19 cellular contexts compared by ENCODE assay signal in the genomic region with DNA sequence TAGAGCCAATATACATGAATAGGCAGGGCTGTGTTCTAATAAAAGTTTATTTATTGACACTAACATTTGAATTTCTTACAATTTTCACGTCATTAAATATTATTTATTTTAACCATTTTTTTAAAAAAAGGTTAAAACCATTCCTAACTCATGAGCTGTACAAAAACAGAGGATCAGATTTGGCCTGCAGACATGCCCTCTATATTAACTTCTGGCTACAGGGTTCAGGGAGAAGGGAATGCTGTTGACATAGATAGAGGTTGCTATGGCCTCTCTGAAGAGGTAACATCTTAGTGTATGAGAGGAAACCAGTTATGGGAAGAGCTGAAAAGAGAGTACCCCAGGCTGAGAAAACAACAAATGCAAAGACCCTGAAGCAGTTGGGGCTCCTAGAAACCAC. TPM values are rescaled to one million over a fixed set of nuclear protein-coding genes. Genes with fewer than 3 reads are reported as not detected.
DNase-seq lines count a peak whose midpoint lies in the region; ATAC-seq, FAIRE-seq and TF ChIP-seq lines count a peak whose summit lies in the region.
"Had no signal": no experiment of that assay in that cellular context is flagged by ENCODE, and none has a peak within 500 bp of the region (broad histone marks: within the 10 kb centered on the region; RNA-seq: fewer than 3 reads in every experiment).

No MANE protein-coding gene starts in this region.

- no peaks in the 10 kb centered on the region for H3K9me1 ChIP-seq in keratinocyte (ENCODE audit: control insufficient read depth, extremely low read depth, insufficient read depth, low read length)

- H4K20me1 ChIP-seq in keratinocyte (ENCODE audit: control insufficient read depth, extremely low read depth, insufficient read depth, low read length) (no peaks in the 10 kb centered on the region), H9 (ENCODE audit: control insufficient read depth, insufficient read depth, insufficient read length) (no peaks in the 10 kb centered on the region)

- no peak overlapping the region for H3T11ph ChIP-seq in H9 (ENCODE audit: low read length)

- no peak overlapping the region for H3K56ac ChIP-seq in H9 (ENCODE audit: insufficient read length, low read depth, low read length)

- no peaks in the 10 kb centered on the region for H3K79me1 ChIP-seq in H9 (ENCODE audit: insufficient read depth, low read depth, low read length, poor library complexity, severe bottlenecking)

- H2BK15ac ChIP-seq in H9 (ENCODE audit: low read depth, low read length), result no peak overlapping the region

- H2AK5ac ChIP-seq in H9 (ENCODE audit: insufficient read length, low read length), result no peak overlapping the region

- dilution Hi-C loops in keratinocyte (cut with MboI; ENCODE audit: extremely low pct_ligation_motif_present, low sequenced_read_pairs), result no loop called here

- H2BK5ac ChIP-seq in H9 (ENCODE audit: insufficient read length, low read length), result no peak overlapping the region

- H2BK12ac ChIP-seq in H9 (ENCODE audit: insufficient read length, low read depth, low read length), result no peak overlapping the region

- H3K4ac ChIP-seq in H9 (ENCODE audit: low read depth, low read length), result no peak overlapping the region

- no peak overlapping the region for H4K5ac ChIP-seq in H9 (ENCODE audit: insufficient read length, low read depth, low read length)

- peaks cover 0 to 5% of the 10 kb centered on the region in 2 experiments; a peak in 3 of 4 replicates for H3K4me1 Mint-ChIP-seq in H9

- no peak for DNase-seq in A549 (ENCODE audit: low read depth in 1 of 2, low spot score in 1 of 2)
- DNase-seq in M059J (ENCODE audit: low read depth), result peak; percentile 64
- peak; percentile 33 for DNase-seq in astrocyte of the spinal cord (ENCODE audit: low read depth, low spot score)
- DNase-seq in keratinocyte (ENCODE audit: low read depth, low spot score), result no peak
- no peak for DNase-seq in germinal center (ENCODE audit: low spot score)
- no peak for DNase-seq in HEK293T (ENCODE audit: extremely low spot score)
- no peak for DNase-seq in H9
- DNase-seq: 8988T; CD4-positive, alpha-beta memory T cell; Karpas-422; MM.1S; NCI-H1092 treated with DMSO at 0.1 percent for 48 hours; NCI-H1694 treated with DMSO at 0.1 percent for 48 hours; NCI-H2107; NCI-H2227 treated with DMSO at 0.1 percent for 48 hours; NCI-H524 treated with DMSO at 0.1 percent for 48 hours; SW 1271 had no signal

- no peak overlapping the region for H4K91ac ChIP-seq in H9 (ENCODE audit: insufficient read length, low read depth, low read length)

- H3K27me3 Mint-ChIP-seq in H9 (ENCODE audit: low read depth), result no peaks in the 10 kb centered on the region
- H3K27me3 Mint-ChIP-seq: CD4-positive, alpha-beta memory T cell had no signal

- H3K27ac Mint-ChIP-seq in H9, result no peak overlapping the region

- H3K36me3 ChIP-seq in keratinocyte (ENCODE audit: control insufficient read depth in 2 of 2, extremely low read depth in 1 of 2, insufficient read depth in 2 of 2, low read length in 2 of 2), result no peaks in the 10 kb centered on the region

- H3K23me2 ChIP-seq in H9 (ENCODE audit: insufficient read length, low read depth, low read length, poor library complexity, severe bottlenecking), result no peaks in the 10 kb centered on the region

- POLR2A ChIA-PET in A549 (lab: Yijun Ruan, JAX) (interaction anchor here (8.6 kb wide), 1 partner anchor 18 kb away, joined by 92 read pairs; a partner anchor contains a TSS), HEK293T (lab: Yijun Ruan, JAX) (interaction anchor here (1.2 kb wide), 1 partner anchor 18 kb away, joined by 3 read pairs; no protein-coding TSS in a partner anchor)

- WGBS in A549 (ENCODE audit: missing lambda C conversion rate), result 25% methylated on average over 1 of the region's 1 CpG
- no CpG with 5 or more reads among the region's 1 CpG for WGBS in H9 (ENCODE audit: extremely low coverage, insufficient read length, low lambda C conversion rate)

- in situ Hi-C loops in astrocyte of the spinal cord (cut with HindIII; ENCODE audit: low sequenced_read_pairs), result no loop called here

- no peak for ATAC-seq in A549
- no peak for ATAC-seq in HG03460 (IDR thresholded peaks at IDR 0.05; ENCODE audit: unreplicated experiment)

- H3K9me3 ChIP-seq in A549, result no peaks in the 10 kb centered on the region
- H3K9me3 ChIP-seq in keratinocyte (ENCODE audit: control insufficient read depth, low read depth, low read length), result no peaks in the 10 kb centered on the region
- H3K9me3 ChIP-seq in H9 (ENCODE audit: control insufficient read depth, low read depth, low read length), result no peaks in the 10 kb centered on the region

- H2BK120ac ChIP-seq in H9 (ENCODE audit: low read depth, low read length, poor library complexity, severe bottlenecking), result no peak overlapping the region

- H3K27me3 ChIP-seq in keratinocyte (ENCODE audit: control insufficient read depth, extremely low read depth, insufficient read depth, low read length), result no peaks in the 10 kb centered on the region
- no peaks in the 10 kb centered on the region for H3K27me3 ChIP-seq in H9 (ENCODE audit: insufficient read depth, low read length)

- H3K36me3 Mint-ChIP-seq in H9 (ENCODE audit: insufficient read depth in 1 of 3, low read depth in 3 of 3), result no peaks in the 10 kb centered on the region
- H3K36me3 Mint-ChIP-seq: CD4-positive, alpha-beta memory T cell had no signal

- FAIRE-seq in A549 (lab: Jason Lieb, UNC), result no peak
- FAIRE-seq in keratinocyte (lab: Jason Lieb, UNC), result no peak
- FAIRE-seq: H54 had no signal

- H3K4me3 ChIP-seq in A549 (no peak overlapping the region), astrocyte of the spinal cord (ENCODE audit: low read depth, low read length) (no peak overlapping the region), keratinocyte (ENCODE audit: control insufficient read depth in 2 of 3, extremely low read depth in 1 of 3, insufficient read depth in 2 of 3, low read depth in 1 of 3, low read length in 3 of 3) (no peak overlapping the region)

- TF ChIP-seq CTCF in A549 (IDR thresholded peaks at IDR 0.05) (no peak), astrocyte of the spinal cord (IDR thresholded peaks at IDR 0.05; ENCODE audit: low read depth, low read length) (no peak), keratinocyte (optimal IDR thresholded peaks at IDR 0.05 in 1 of 3, IDR thresholded peaks at IDR 0.05 in 1 of 3, conservative IDR thresholded peaks at IDR 0.05 in 1 of 3; ENCODE audit: extremely low read depth in 1 of 3, insufficient read depth in 2 of 3, low read length in 3 of 3) (no peak), H9 (conservative IDR thresholded peaks at IDR 0.05) (no peak)

- H3K9ac ChIP-seq in keratinocyte (ENCODE audit: control insufficient read depth, extremely low read depth, insufficient read depth, low read length) (no peak overlapping the region), H9 (ENCODE audit: extremely low read depth, insufficient read length, low read length) (no peak overlapping the region)

- H3K4me1 ChIP-seq in A549 (peaks cover 68% of the 10 kb centered on the region), keratinocyte (ENCODE audit: control insufficient read depth, extremely low read depth, insufficient read depth, low read length) (peaks cover 69% of the 10 kb centered on the region), H9 (ENCODE audit: insufficient read depth, low read length) (no peaks in the 10 kb centered on the region)

- no peak overlapping the region for H3K14ac ChIP-seq in H9 (ENCODE audit: insufficient read depth, low read length)

- TF ChIP-seq POLR2A in A549 (IDR thresholded peaks at IDR 0.05; ENCODE audit: low read length), result no peak

- no peak overlapping the region for H2AFZ ChIP-seq in keratinocyte (ENCODE audit: control insufficient read depth, low read length)
- no peak overlapping the region for H2AFZ ChIP-seq in H9 (ENCODE audit: low read length)

- no peak for TF ChIP-seq RAD21 in A549 (conservative IDR thresholded peaks at IDR 0.05 in 1 of 2, IDR thresholded peaks at IDR 0.05 in 1 of 2)

- no peak overlapping the region for H3K18ac ChIP-seq in H9 (ENCODE audit: insufficient read length, low read depth, low read length)

- H3K79me2 ChIP-seq in keratinocyte (ENCODE audit: control insufficient read depth, insufficient read depth, low read length) (no peaks in the 10 kb centered on the region), H9 (ENCODE audit: insufficient read depth, low read length) (no peaks in the 10 kb centered on the region)

- no peak for TF ChIP-seq EP300 in A549 (IDR thresholded peaks at IDR 0.05)

- H3K23ac ChIP-seq in H9 (ENCODE audit: insufficient read length, low read depth, low read length), result no peak overlapping the region

- CTCF ChIA-PET in A549 (lab: Yijun Ruan, JAX), result no interaction called here
- CTCF ChIA-PET in HEK293T (lab: Yijun Ruan, JAX), result no interaction called here

- no peaks in the 10 kb centered on the region for H3K9me3 Mint-ChIP-seq in H9

- H4K8ac ChIP-seq in H9 (replicated peaks; ENCODE audit: insufficient read length, low read depth, low read length), result no peak overlapping the region

- H3K4me2 ChIP-seq in A549, result no peak overlapping the region
- no peak overlapping the region for H3K4me2 ChIP-seq in keratinocyte (ENCODE audit: control insufficient read depth, extremely low read depth, insufficient read depth, low read depth, low read length)
- no peak overlapping the region for H3K4me2 ChIP-seq in H9 (ENCODE audit: insufficient read depth, insufficient read length, low read length)

- H3K4me3 Mint-ChIP-seq in H9, result no peak overlapping the region
- H3K4me3 Mint-ChIP-seq: CD4-positive, alpha-beta memory T cell had no signal

- H3K27ac ChIP-seq in A549, result peak overlapping the region; percentile 11 to 85; a peak in 5 of 6 replicates
- H3K27ac ChIP-seq in keratinocyte (ENCODE audit: control insufficient read depth, insufficient read depth, low read length), result peak overlapping the region; percentile 35
- H3K27ac ChIP-seq in H9 (ENCODE audit: insufficient read length, low read depth, low read length), result no peak overlapping the region

- H2BK20ac ChIP-seq in H9 (ENCODE audit: low read depth, low read length, poor library complexity, severe bottlenecking), result no peak overlapping the region

RNA-seq across cellular contexts. Expression of a gene that starts 19.1 kb away (rescaled TPM):
- polyA plus RNA-seq in A549 (2011; rRNA removed) (5.7 and 6.7 TPM in 2 replicates), A549 (2017; fragmentation: RNase III; extraction: RNeasy Plus Mini Kit Qiagen cat#74134 plus additional on column Dnase treatment) (5.4 to 5.9 TPM (median 5.6 TPM) in 3 replicates), keratinocyte (17.0 to 20.1 TPM (median 19.7 TPM) in 3 replicates)
- 4.6 TPM in 2 replicates for polyA plus RNA-seq in A549 (2012; cell fraction: cytosol; rRNA removed)
- polyA plus RNA-seq in A549 (2012; cell fraction: nucleus; rRNA removed), result 2.7 and 3.1 TPM in 2 replicates
- 8.8 and 11.2 TPM in 2 replicates for polyA minus RNA-seq in A549 (2011; rRNA and poly(A)+ RNA removed)
- 13.0 and 20.4 TPM in 2 replicates for total RNA-seq in M059J (2014; rRNA removed; shearing (Covaris generic))
- 11.3 TPM for polyA plus RNA-seq in keratinocyte (2011; ENCODE audit: low read depth)
- 15.2 and 16.7 TPM in 2 replicates for polyA plus RNA-seq in keratinocyte (2011; cell fraction: cytosol; rRNA removed)
- 28.1 and 28.9 TPM in 2 replicates for polyA plus RNA-seq in keratinocyte (2011; cell fraction: nucleus; rRNA removed)
- 22.5 and 24.8 TPM in 2 replicates for polyA plus RNA-seq in keratinocyte (2012; ENCODE audit: low replicate concordance)
- 20.7 to 42.1 TPM (median 37.9 TPM) in 3 replicates for polyA minus RNA-seq in keratinocyte
- 94.8 TPM for polyA minus RNA-seq in keratinocyte (2011; cell fraction: cytosol; rRNA and poly(A)+ RNA removed)
- polyA minus RNA-seq in keratinocyte (2011; cell fraction: nucleus; rRNA and poly(A)+ RNA removed), result 52.3 and 72.3 TPM in 2 replicates
- 18.2 and 18.7 TPM in 2 replicates for total RNA-seq in H9 (2021)

Comparison
In these comparisons a context has a peak if more than half of its experiments do, and no peak if none do; other contexts are left out.
1. DNase-seq: peak in M059J (single experiment) and astrocyte of the spinal cord (single experiment); none in A549 (0 of 2), keratinocyte (single experiment), germinal center (single experiment), HEK293T (single experiment) and H9 (single experiment).